ENCODE assay signal across 9 cellular contexts in genomic region chr3:197151562-197151961, GRCh38.
DNase-seq lines count a peak whose midpoint lies in the region; ATAC-seq, FAIRE-seq and TF ChIP-seq lines count a peak whose summit lies in the region.
"Had no signal": no experiment of that assay in that cellular context is flagged by ENCODE, and none has a peak within 500 bp of the region (broad histone marks: within the 10 kb centered on the region; RNA-seq: fewer than 3 reads in every experiment).

No MANE protein-coding gene starts in this region.

- H3K56ac ChIP-seq in H1 (replicated peaks; ENCODE audit: insufficient read length, low read depth, low read length), result no peak overlapping the region

- no peak overlapping the region for H4K8ac ChIP-seq in H1 (ENCODE audit: extremely low read depth, insufficient read depth, low read length)

- H4K20me1 ChIP-seq in H1 (replicated peaks in 1 of 2; ENCODE audit: control insufficient read depth in 1 of 2, insufficient read depth in 2 of 2, low read length in 2 of 2), result no peaks in the 10 kb centered on the region

- WGBS in H1 (ENCODE audit: extremely low coverage in 1 of 2, insufficient coverage in 1 of 2, insufficient read length in 1 of 2, insufficient replicate concordance in 2 of 2, low coverage in 1 of 2, low lambda C conversion rate in 2 of 2, missing lambda C conversion rate in 1 of 2), 2 experiments, result 83% methylated on average over 1 of the region's 1 CpG; no CpG with 5 or more reads in 1 of the 2 experiments
- 74 to 86% methylated on average over 1 of the region's 1 CpG for WGBS in pancreas, 2 donors

- no peak overlapping the region for H3K4ac ChIP-seq in H1 (replicated peaks; ENCODE audit: insufficient read length, low read depth, low read length)

- no peak overlapping the region for H4K91ac ChIP-seq in H1 (replicated peaks; ENCODE audit: insufficient read length, low read length)

- H3K4me3 ChIP-seq in HEK293 (ENCODE audit: low read depth, low read length) (no peak overlapping the region), H1 (ENCODE audit: extremely low read depth in 1 of 4, insufficient read depth in 2 of 4, low read depth in 3 of 4, low read length in 4 of 4) (no peak overlapping the region), pancreas (no peak overlapping the region)
- H3K4me3 ChIP-seq: skin epidermis had no signal

- H2BK120ac ChIP-seq in H1 (replicated peaks; ENCODE audit: low read depth, low read length), result no peak overlapping the region

- H3K27me3 ChIP-seq in H1 (replicated peaks in 1 of 4; ENCODE audit: control insufficient read depth in 3 of 4, extremely low read depth in 1 of 4, insufficient read depth in 3 of 4, low read length in 3 of 4) (peaks cover 0 to 2% (median 0%) of the 10 kb centered on the region in 4 experiments; a peak in 1 of 7 replicates), pancreas (no peaks in the 10 kb centered on the region)

- H3K23me2 ChIP-seq in H1 (ENCODE audit: low read depth, low read length), result no peaks in the 10 kb centered on the region

- H3K9me3 ChIP-seq in HEK293 (ENCODE audit: control insufficient read depth, insufficient read depth, low read depth, low read length) (no peaks in the 10 kb centered on the region), H1 (ENCODE audit: insufficient read depth in 2 of 2, low read depth in 1 of 2, low read length in 1 of 2) (peaks cover 0 to 2% of the 10 kb centered on the region in 2 experiments; a peak in 1 of 4 replicates), pancreas (no peaks in the 10 kb centered on the region)

- FAIRE-seq in H1 (lab: Jason Lieb, UNC) (peak; percentile 45), pancreas (lab: Jason Lieb, UNC) (no peak)

- TF ChIP-seq RAD21 in H1 (IDR thresholded peaks at IDR 0.05 in 1 of 2, conservative IDR thresholded peaks at IDR 0.05 in 1 of 2; ENCODE audit: low read depth in 2 of 2, low read length in 2 of 2), result no peak

- no peak overlapping the region for H2AFZ ChIP-seq in H1 (ENCODE audit: low read length)

- 0 out of 2 replicates have a peak, but pooled peaks cover 3% of the 10 kb centered on the region for H3K4me1 ChIP-seq in HEK293 (ENCODE audit: control insufficient read depth, insufficient read depth, low read length)
- no peaks in the 10 kb centered on the region for H3K4me1 ChIP-seq in H1 (replicated peaks in 1 of 4; ENCODE audit: control insufficient read depth in 3 of 4, insufficient read depth in 4 of 4, low read length in 3 of 4)
- H3K4me1 ChIP-seq in pancreas, result no peaks in the 10 kb centered on the region

- no peak overlapping the region for H3K18ac ChIP-seq in H1 (ENCODE audit: extremely low read depth, low read length)

- POLR2A ChIA-PET in HEK293 (lab: Yijun Ruan, JAX) (interaction anchor here (1.4 kb wide), 1 partner anchor 284 kb away, joined by 4 read pairs; the partner anchor contains the start of gene SENP5), H1 (lab: Charles Lee; ENCODE audit: partially characterized antibody) (no interaction called here)

- no peak overlapping the region for H2BK20ac ChIP-seq in H1 (ENCODE audit: low read length)

- no peaks in the 10 kb centered on the region for H3K79me1 ChIP-seq in H1 (ENCODE audit: low read depth, low read length)

- H2BK12ac ChIP-seq in H1 (ENCODE audit: low read depth, low read length), result no peak overlapping the region

- H3K14ac ChIP-seq in H1 (ENCODE audit: insufficient read length), result no peak overlapping the region

- CTCF ChIA-PET in HEK293 (lab: Yijun Ruan, JAX), result no interaction called here
- CTCF ChIA-PET in H1 (lab: Charles Lee; ENCODE audit: partially characterized antibody), result interaction anchor here (0.6 kb wide), 1 partner anchor 70 kb away, joined by 5 read pairs; no protein-coding TSS in a partner anchor

- ATAC-seq in pancreas (peak; percentile 68 to 77 (median 72)), HG02571 (IDR thresholded peaks at IDR 0.05; ENCODE audit: unreplicated experiment) (no peak), GM19035 (IDR thresholded peaks at IDR 0.05; ENCODE audit: unreplicated experiment) (no peak), HG03159 (IDR thresholded peaks at IDR 0.05; ENCODE audit: unreplicated experiment) (no peak)

- TF ChIP-seq CTCF in HEK293 (tag by site-specific recombination; IDR thresholded peaks at IDR 0.05) (no peak), H1 (IDR thresholded peaks at IDR 0.05; ENCODE audit: control extremely low read depth in 1 of 3, insufficient read depth in 1 of 3, low read depth in 1 of 3, low read length in 3 of 3) (no peak), pancreas (IDR thresholded peaks at IDR 0.05) (no peak)

- no peak overlapping the region for H3K4me2 ChIP-seq in H1 (ENCODE audit: insufficient read depth in 1 of 2, low read depth in 2 of 2, low read length in 2 of 2)

- no peak overlapping the region for H4K5ac ChIP-seq in H1 (ENCODE audit: insufficient read length, low read depth, low read length)

- H2BK15ac ChIP-seq in H1 (ENCODE audit: low read length), result no peak overlapping the region

- no peak overlapping the region for H2BK5ac ChIP-seq in H1 (ENCODE audit: low read depth, low read length)

- peak; percentile 36 for DNase-seq in NCI-H510A (lab: John Stamatoyannopoulos, UW)
- no peak for DNase-seq in H1 (ENCODE audit: low read depth in 1 of 2, low spot score in 2 of 2)
- DNase-seq in pancreas, result peak in 1 of 6 donors; percentile 20
- DNase-seq: T-helper 1 cell had no signal

- TF ChIP-seq POLR2A in H1 (IDR thresholded peaks at IDR 0.05; ENCODE audit: control extremely low read depth in 1 of 2, low read depth in 2 of 2, low read length in 2 of 2), result no peak

- intact Hi-C loops in pancreas (cut with DNase I), result no loop called here

- H3K36me3 ChIP-seq in HEK293 (ENCODE audit: control insufficient read depth in 2 of 2, insufficient read depth in 1 of 2, low read length in 2 of 2) (peaks cover 0 to 8% of the 10 kb centered on the region in 2 experiments; a peak in 1 of 3 replicates), H1 (ENCODE audit: control insufficient read depth in 2 of 4, insufficient read depth in 4 of 4, low read length in 3 of 4) (peaks cover 0 to 4% (median 0%) of the 10 kb centered on the region in 4 experiments; a peak in 1 of 8 replicates), pancreas (no peaks in the 10 kb centered on the region)

- TF ChIP-seq EP300 in H1 (IDR thresholded peaks at IDR 0.05; ENCODE audit: borderline replicate concordance in 1 of 2, low read depth in 2 of 2, low read length in 2 of 2), result no peak

- no peak overlapping the region for H2AK5ac ChIP-seq in H1 (ENCODE audit: low read depth, low read length)

- H3K9ac ChIP-seq in H1 (replicated peaks in 1 of 4; ENCODE audit: extremely low read depth in 1 of 4, low read depth in 3 of 4, low read length in 3 of 4), result no peak overlapping the region

- peaks cover 0 to 34% of the 10 kb centered on the region in 2 experiments; a peak in 2 of 4 replicates for H3K79me2 ChIP-seq in H1 (ENCODE audit: control insufficient read depth in 1 of 2, insufficient read depth in 2 of 2, low read length in 2 of 2)

- no peak overlapping the region for H3K23ac ChIP-seq in H1 (ENCODE audit: insufficient read length)

- H3K27ac ChIP-seq in HEK293 (ENCODE audit: extremely low read depth, low read depth, low read length) (no peak overlapping the region), H1 (ENCODE audit: low read depth, low read length) (no peak overlapping the region), pancreas (no peak overlapping the region)
- H3K27ac ChIP-seq: skin epidermis had no signal

TF ChIP-seq in HEK293, 187 proteins besides CTCF, POLR2A, EP300 and RAD21 (continues in another document):
- TF ChIP-seq WT1 (tag by site-specific recombination; IDR thresholded peaks at IDR 0.05) (no peak), ZNF830 (tag by site-specific recombination; IDR thresholded peaks at IDR 0.05; ENCODE audit: low read depth) (peak; percentile 67; the same call in 1 of the 2 replicates), PRDM4 (tag by site-specific recombination; IDR thresholded peaks at IDR 0.05) (peak; percentile 74)

TF ChIP-seq in H1, 55 proteins besides CTCF, POLR2A, EP300 and RAD21:
- TF ChIP-seq TEAD4 (IDR thresholded peaks at IDR 0.05; ENCODE audit: low read depth, low read length) (no peak), MAX (IDR thresholded peaks at IDR 0.05) (no peak), CHD2 (IDR thresholded peaks at IDR 0.05; ENCODE audit: low read length) (no peak), BRCA1 (IDR thresholded peaks at IDR 0.05; ENCODE audit: low read depth, low read length) (no peak), RNF2 (IDR thresholded peaks at IDR 0.05; ENCODE audit: borderline replicate concordance, low read depth, low read length, missing control alignments, poor library complexity, severe bottlenecking) (no peak), SIX5 (IDR thresholded peaks at IDR 0.05; ENCODE audit: low read depth, low read length) (no peak), RFX5 (IDR thresholded peaks at IDR 0.05; ENCODE audit: borderline replicate concordance, low read depth, low read length) (no peak), SP1 (IDR thresholded peaks at IDR 0.05; ENCODE audit: low read depth, low read length) (no peak), EGR1 (IDR thresholded peaks at IDR 0.05; ENCODE audit: borderline replicate concordance, low read depth, low read length) (no peak)

Comparison
In these comparisons a context has a peak if more than half of its experiments do, and no peak if none do; other contexts are left out.
1. ATAC-seq: peak in pancreas (4 of 4); none in HG02571 (single experiment), GM19035 (single experiment) and HG03159 (single experiment).